ENCODE assay signal across 30 cellular contexts in genomic region chr15:76863123-76863522, GRCh38.
"Had no signal": no experiment of that assay in that cellular context is flagged by ENCODE, and none has a peak within 500 bp of the region (broad histone marks: within the 10 kb centered on the region; RNA-seq: fewer than 3 reads in every experiment).

No MANE protein-coding gene starts in this region.

- H3K27ac Mint-ChIP-seq: activated CD4-positive, alpha-beta memory T cell treated with anti-CD3 and anti-CD28 coated beads, Interleukin-2, amount 10 ng/mL, durations not matched to agents 7 days and 5 days; activated CD8-positive, alpha-beta memory T cell treated with anti-CD3 and anti-CD28 coated beads, Interleukin-2, amount 10 ng/mL, durations not matched to agents 7 days and 5 days; activated naive CD4-positive, alpha-beta T cell treated with anti-CD3 and anti-CD28 coated beads, Interleukin-2, amount 10 ng/mL, durations not matched to agents 7 days and 5 days; activated naive CD8-positive, alpha-beta T cell; activated naive CD8-positive, alpha-beta T cell treated with anti-CD3 and anti-CD28 coated beads, Interleukin-2, amount 50 U/mL, for 24 hours had no signal

- H3K9me3 Mint-ChIP-seq: activated CD4-positive, alpha-beta memory T cell treated with anti-CD3 and anti-CD28 coated beads, Interleukin-2, amount 10 ng/mL, durations not matched to agents 7 days and 5 days; activated naive CD4-positive, alpha-beta T cell treated with anti-CD3 and anti-CD28 coated beads, Interleukin-2, amount 10 ng/mL, durations not matched to agents 7 days and 5 days; activated naive CD8-positive, alpha-beta T cell treated with anti-CD3 and anti-CD28 coated beads, Interleukin-2, amount 50 U/mL, for 24 hours had no signal

- H3K4me3 Mint-ChIP-seq: activated CD4-positive, alpha-beta memory T cell treated with anti-CD3 and anti-CD28 coated beads, Interleukin-2, amount 10 ng/mL, durations not matched to agents 7 days and 5 days; activated CD8-positive, alpha-beta memory T cell treated with anti-CD3 and anti-CD28 coated beads, Interleukin-2, amount 10 ng/mL, durations not matched to agents 7 days and 5 days; activated naive CD4-positive, alpha-beta T cell treated with anti-CD3 and anti-CD28 coated beads, Interleukin-2, amount 10 ng/mL, durations not matched to agents 7 days and 5 days; activated naive CD8-positive, alpha-beta T cell; activated naive CD8-positive, alpha-beta T cell treated with anti-CD3 and anti-CD28 coated beads, Interleukin-2, amount 50 U/mL, for 24 hours had no signal

- H3K9me3 ChIP-seq: SJCRH30 had no signal

- H3K27me3 ChIP-seq: brain microvascular endothelial cell, cardiac muscle cell, SJCRH30 had no signal

- H3K36me3 ChIP-seq: brain microvascular endothelial cell, cardiac muscle cell, WERI-Rb-1 had no signal

- H3K27me3 Mint-ChIP-seq: activated CD4-positive, alpha-beta memory T cell treated with anti-CD3 and anti-CD28 coated beads, Interleukin-2, amount 10 ng/mL, durations not matched to agents 7 days and 5 days; activated CD8-positive, alpha-beta memory T cell treated with anti-CD3 and anti-CD28 coated beads, Interleukin-2, amount 10 ng/mL, durations not matched to agents 7 days and 5 days; activated naive CD4-positive, alpha-beta T cell treated with anti-CD3 and anti-CD28 coated beads, Interleukin-2, amount 10 ng/mL, durations not matched to agents 7 days and 5 days; activated naive CD8-positive, alpha-beta T cell; activated naive CD8-positive, alpha-beta T cell treated with anti-CD3 and anti-CD28 coated beads, Interleukin-2, amount 50 U/mL, for 24 hours had no signal

- H3K4me1 ChIP-seq: SJCRH30 had no signal

- ATAC-seq: activated CD8-positive, alpha-beta memory T cell treated with anti-CD3 and anti-CD28 coated beads, Interleukin-2, amount 10 ng/mL, durations not matched to agents 7 days and 5 days; activated naive CD8-positive, alpha-beta T cell treated with anti-CD3 and anti-CD28 coated beads, Interleukin-2, amount 50 U/mL, for 24 hours; Panc1 had no signal

- H3K4me3 ChIP-seq: cardiac muscle cell, SJCRH30, SK-N-MC had no signal

- H3K27ac ChIP-seq: brain microvascular endothelial cell, cardiac muscle cell, KMS-11, SJCRH30, SK-N-MC, WERI-Rb-1 had no signal

- DNase-seq: activated CD4-positive, alpha-beta memory T cell treated with anti-CD3 and anti-CD28 coated beads, Interleukin-2, amount 10 ng/mL, durations not matched to agents 7 days and 5 days; activated CD4-positive, alpha-beta T cell treated with anti-CD3 and anti-CD28 coated beads for 1 hour; activated CD4-positive, alpha-beta T cell treated with anti-CD3 and anti-CD28 coated beads for 48 hours; activated CD4-positive, CD25-positive, alpha-beta regulatory T cell; activated CD8-positive, alpha-beta memory T cell treated with anti-CD3 and anti-CD28 coated beads for 24 hours; activated CD8-positive, alpha-beta memory T cell treated with anti-CD3 and anti-CD28 coated beads, Interleukin-2, amount 10 ng/mL, durations not matched to agents 7 days and 5 days; activated CD8-positive, alpha-beta memory T cell treated with anti-CD3 and anti-CD28 coated beads, Interleukin-2, amount 50 U/mL, for 48 hours; activated effector memory CD4-positive, alpha-beta T cell treated with Interleukin-2 at 50 U/mL for 16 hours; activated naive CD4-positive, alpha-beta T cell treated with anti-CD3 and anti-CD28 coated beads, Interleukin-2, amount 10 ng/mL, durations not matched to agents 7 days and 5 days; activated naive CD8-positive, alpha-beta T cell treated with anti-CD3 and anti-CD28 coated beads, Interleukin-2, amount 50 U/mL, for 24 hours; activated T-cell treated with anti-CD3 and anti-CD28 coated beads, Interleukin-2, amount 50 U/mL, for 48 hours; anterior cingulate cortex; brain microvascular endothelial cell; cerebellar nuclear complex; NCI-H1092 treated with DMSO at 0.1 percent for 48 hours; NCI-H1417; NCI-H187 treated with DMSO at 0.1 percent for 48 hours; NCI-H2081; NCI-H510A; NCI-H526; NCI-H774; SHP77; T1000; WERI-Rb-1 had no signal
